Comparison of ENCODE assay signal across 8 cellular contexts in genomic region chr17:78128616-78129384, GRCh38. TPM values are rescaled to one million over a fixed set of nuclear protein-coding genes. Genes with fewer than 3 reads are reported as not detected.
DNase-seq lines count a peak whose midpoint lies in the region; ATAC-seq and TF ChIP-seq lines count a peak whose summit lies in the region.

Gene TMC6 (minus strand): TSS chr17:78128755. CDS start chr17:78126832, 1,923 bp downstream.

- peak within 1 kb of the TSS; percentile 80 for H3K4me3 Mint-ChIP-seq in GM23338
- H3K4me3 Mint-ChIP-seq in activated CD8-positive, alpha-beta T cell treated with anti-CD3 and anti-CD28 coated beads for 36 hours: peak within 1 kb of the TSS; percentile 78

- no peaks in the 10 kb centered on the region for H3K9me3 Mint-ChIP-seq in GM23338
- no peaks in the 10 kb centered on the region for H3K9me3 Mint-ChIP-seq in activated CD8-positive, alpha-beta T cell treated with anti-CD3 and anti-CD28 coated beads for 36 hours

- no peaks in the 10 kb centered on the region for H3K9me2 ChIP-seq in GM23338 (ENCODE audit: insufficient read depth)

- DNase-seq in GM23338 (ENCODE audit: low spot score) (peak; percentile 88), NCI-H526 treated with DMSO at 0.1 percent for 48 hours (lab: John Stamatoyannopoulos, UW) (peak; percentile 75), stomach (peak; percentile 74), NCI-H2107 (lab: John Stamatoyannopoulos, UW) (no peak)
- peak; percentile 90 for DNase-seq in activated CD8-positive, alpha-beta T cell treated with anti-CD3 and anti-CD28 coated beads for 36 hours

- H3K4me3 ChIP-seq in BLaER1 (peak within 1 kb of the TSS; percentile 93), GM23338 (peak within 1 kb of the TSS; percentile 95), mesodermal cell (ENCODE audit: extremely low read depth, insufficient read depth, low read length, poor library complexity, severe bottlenecking) (peak within 1 kb of the TSS; percentile 91), stomach (peak within 1 kb of the TSS; percentile 68 to 88 (median 72))

- intact Hi-C loops in activated CD8-positive, alpha-beta T cell treated with anti-CD3 and anti-CD28 coated beads for 36 hours (cut with micrococcal nuclease): no loop called here
- intact Hi-C loops in stomach (cut with DNase I; ENCODE audit: low total_unique reads): no loop called here

- H3K27me3 ChIP-seq in BLaER1 (no peaks in the 10 kb centered on the region), GM23338 (ENCODE audit: insufficient read depth) (peaks cover 20% of the 10 kb centered on the region), stomach (peaks cover 0 to 45% (median 5%) of the 10 kb centered on the region in 3 donors)

- H3K9ac ChIP-seq in BLaER1: peak within 1 kb of the TSS; percentile 97

- H3K27me3 Mint-ChIP-seq in GM23338 (ENCODE audit: insufficient read depth, low read depth, poor library complexity): peaks cover 30% of the 10 kb centered on the region
- no peaks in the 10 kb centered on the region for H3K27me3 Mint-ChIP-seq in activated CD8-positive, alpha-beta T cell treated with anti-CD3 and anti-CD28 coated beads for 36 hours

- peaks cover 22% of the 10 kb centered on the region for H3K4me1 Mint-ChIP-seq in GM23338
- peaks cover 38% of the 10 kb centered on the region for H3K4me1 Mint-ChIP-seq in activated CD8-positive, alpha-beta T cell treated with anti-CD3 and anti-CD28 coated beads for 36 hours (ENCODE audit: low read depth)

- H4K20me1 ChIP-seq in BLaER1 (peaks cover 21% of the 10 kb centered on the region), GM23338 (replicated peaks; ENCODE audit: insufficient read depth) (no peaks in the 10 kb centered on the region)

- 0 out of 2 replicates have a peak, but pooled peaks cover 5% of the 10 kb centered on the region for H3K79me2 ChIP-seq in GM23338 (replicated peaks; ENCODE audit: insufficient read depth)

- WGBS in mesodermal cell (ENCODE audit: insufficient coverage in 2 of 2), 2 experiments: 4 to 10% methylated on average over 16 to 35 of the region's 47 CpGs
- 1 to 6% (median 4%) methylated on average over 21 to 44 of the region's 47 CpGs for WGBS in stomach, 5 donors

- H3K4me2 ChIP-seq in BLaER1: peak within 1 kb of the TSS; percentile 100
- peak within 1 kb of the TSS; percentile 99 for H3K4me2 ChIP-seq in GM23338

- CTCF ChIA-PET in activated CD8-positive, alpha-beta T cell treated with anti-CD3 and anti-CD28 coated beads for 36 hours (lab: Charles Lee): interaction anchor here (0.7 to 7.9 kb wide), 4 partner anchors 7 to 123 kb away, joined by 4 to 83 read pairs (median 15); no protein-coding TSS in a partner anchor

- 0 out of 2 replicates have a peak within 1 kb of the TSS, but pooled peaks have one; percentile 8 for H3K27ac Mint-ChIP-seq in GM23338
- H3K27ac Mint-ChIP-seq in activated CD8-positive, alpha-beta T cell treated with anti-CD3 and anti-CD28 coated beads for 36 hours: peak within 1 kb of the TSS; percentile 97

- H3K4me1 ChIP-seq in BLaER1: peaks cover 86% of the 10 kb centered on the region
- H3K4me1 ChIP-seq in GM23338 (ENCODE audit: insufficient read depth): peaks cover 34% of the 10 kb centered on the region
- H3K4me1 ChIP-seq in mesodermal cell (ENCODE audit: control insufficient read depth, insufficient read depth, low read length, poor library complexity, severe bottlenecking): peaks cover 46% of the 10 kb centered on the region
- peaks cover 61 to 99% (median 82%) of the 10 kb centered on the region in 4 donors for H3K4me1 ChIP-seq in stomach

- in situ Hi-C loops in endometrial microvascular endothelial cells (cut with HindIII; ENCODE audit: inconsistent ontology term, low pct_unique_long_range_greater_than_20kb, low sequenced_read_pairs): no loop called here

- TF ChIP-seq POLR2A in stomach (IDR thresholded peaks at IDR 0.05): no peak

- H3K9me3 ChIP-seq in BLaER1: no peaks in the 10 kb centered on the region
- H3K9me3 ChIP-seq in mesodermal cell (ENCODE audit: control insufficient read depth, low read length): no peaks in the 10 kb centered on the region
- no peaks in the 10 kb centered on the region for H3K9me3 ChIP-seq in stomach

- peaks cover 10% of the 10 kb centered on the region; the same call in 1 of the 2 replicates for H3F3A ChIP-seq in GM23338 (replicated peaks; ENCODE audit: low read depth)

- ATAC-seq in GM23338: peak; percentile 68
- ATAC-seq in activated CD8-positive, alpha-beta T cell treated with anti-CD3 and anti-CD28 coated beads for 36 hours: peak; percentile 22

- H3K36me3 Mint-ChIP-seq in GM23338 (ENCODE audit: low read depth): peaks cover 4% of the 10 kb centered on the region
- H3K36me3 Mint-ChIP-seq in activated CD8-positive, alpha-beta T cell treated with anti-CD3 and anti-CD28 coated beads for 36 hours (ENCODE audit: low read depth): peaks cover 48% of the 10 kb centered on the region

- TF ChIP-seq CTCF in GM23338 (conservative IDR thresholded peaks at IDR 0.05; ENCODE audit: low read depth in 2 of 2): no peak
- no peak for TF ChIP-seq CTCF in activated CD8-positive, alpha-beta T cell treated with anti-CD3 and anti-CD28 coated beads for 36 hours (IDR thresholded peaks at IDR 0.05)
- no peak for TF ChIP-seq CTCF in stomach (IDR thresholded peaks at IDR 0.05)

- H3K27ac ChIP-seq in BLaER1: peak within 1 kb of the TSS; percentile 98
- peak within 1 kb of the TSS; percentile 69; the same call in 1 of the 2 replicates for H3K27ac ChIP-seq in GM23338 (ENCODE audit: low read depth)
- H3K27ac ChIP-seq in mesodermal cell (ENCODE audit: low read depth, low read length, severe bottlenecking): peak within 1 kb of the TSS; percentile 97
- H3K27ac ChIP-seq in stomach: peak within 1 kb of the TSS; percentile 63 to 91 (median 83)

- POLR2A ChIA-PET in activated CD8-positive, alpha-beta T cell treated with anti-CD3 and anti-CD28 coated beads for 36 hours (lab: Charles Lee): interaction anchor here (0.6 to 19.2 kb wide), 9 partner anchors 2 to 123 kb away, joined by 3 to 335 read pairs (median 3); partner anchors contain the start of genes C17orf99, TMC6 and TMC8

- no peak for TF ChIP-seq EP300 in stomach (IDR thresholded peaks at IDR 0.05)

- H3K36me3 ChIP-seq in BLaER1: peaks cover 17% of the 10 kb centered on the region
- H3K36me3 ChIP-seq in GM23338 (ENCODE audit: insufficient read depth): no peaks in the 10 kb centered on the region
- H3K36me3 ChIP-seq in mesodermal cell (ENCODE audit: control insufficient read depth, insufficient read depth, low read length): peaks cover 31% of the 10 kb centered on the region
- H3K36me3 ChIP-seq in stomach: peaks cover 0 to 24% (median 12%) of the 10 kb centered on the region in 4 donors

- peak within 1 kb of the TSS; percentile 84; the same call in 1 of the 2 replicates for H2AFZ ChIP-seq in GM23338

TF ChIP-seq in GM23338, 12 proteins besides CTCF, POLR2A, EP300 and RAD21:
- TF ChIP-seq POLR2AphosphoS5 (IDR thresholded peaks at IDR 0.05; ENCODE audit: low read depth): peak; percentile 69
- no peak for TF ChIP-seq ZNF331 (CRISPR knock-in tag; IDR thresholded peaks at IDR 0.05; ENCODE audit: low read depth)
TF ChIP-seq in GM23338: peak in this region for 1.

RNA-seq across cellular contexts. Expression of gene TMC6, which starts in this region (rescaled TPM):
- total RNA-seq in GM23338 (2014; rRNA removed; shearing (Covaris generic)): 56.7 and 72.2 TPM in 2 replicates
- polyA plus RNA-seq in GM23338 (2016; fragmentation: Nextera tagmentation; extraction: Ambion mirVana): 50.0 and 53.3 TPM in 2 replicates
- total RNA-seq in activated CD8-positive, alpha-beta T cell treated with anti-CD3 and anti-CD28 coated beads for 36 hours: 100 to 1,000 TPM; 209 to 213 TPM
- 30.3 TPM for total RNA-seq in endometrial microvascular endothelial cells (ENCODE audit: inconsistent ontology term)
- polyA plus RNA-seq in mesodermal cell (2013, experiment 1 of 2): 149 TPM
- polyA plus RNA-seq in mesodermal cell (2013, experiment 2 of 2): 113 TPM
- total RNA-seq in stomach: 100 to 1,000 TPM in 1 of 5 donors, 10 to 100 TPM in 4; 29.9 to 223 (median 46.1) TPM
- 10 to 100 TPM in 2 of 3 donors, 1 to 10 TPM in 1; 9.2 to 43.5 (median 17.9) TPM for polyA plus RNA-seq in stomach
